17 cellular contexts compared by ENCODE assay signal in genomic region chr10:11548763-11549089, GRCh38.
"Had no signal": no experiment of that assay in that cellular context is flagged by ENCODE, and none has a peak within 500 bp of the region (broad histone marks: within the 10 kb centered on the region; RNA-seq: fewer than 3 reads in every experiment).

No MANE protein-coding gene starts in this region.

- H3K27ac Mint-ChIP-seq: activated T-helper 17 cell treated with anti-CD3 and anti-CD28 coated beads, Interleukin-2, amount 50 U/mL, for 72 hours; immature natural killer cell; progenitor cell of endocrine pancreas had no signal

- H3K9me3 ChIP-seq: gastrocnemius medialis, heart left ventricle, right atrium auricular region, stomach, testis, upper lobe of right lung had no signal

- H3K36me3 ChIP-seq: gastrocnemius medialis, heart left ventricle, right atrium auricular region, stomach, upper lobe of right lung had no signal

- H3K9me3 Mint-ChIP-seq: activated T-helper 17 cell treated with anti-CD3 and anti-CD28 coated beads, Interleukin-2, amount 50 U/mL, for 72 hours; immature natural killer cell; nephron had no signal

- ATAC-seq: activated CD4-positive, CD25-positive, alpha-beta regulatory T cell treated with anti-CD3 and anti-CD28 coated beads, Interleukin-2, amount 50 U/mL, for 24 hours; activated T-helper 17 cell treated with anti-CD3 and anti-CD28 coated beads, Interleukin-2, amount 50 U/mL, for 72 hours; gastrocnemius medialis; heart left ventricle; upper lobe of right lung had no signal

- H3K27me3 ChIP-seq: gastrocnemius medialis, heart left ventricle, right atrium auricular region, stomach, testis, upper lobe of right lung had no signal

- H3K36me3 Mint-ChIP-seq: immature natural killer cell had no signal

- H3K4me1 ChIP-seq: gastrocnemius medialis, testis had no signal

- DNase-seq: activated CD4-positive, alpha-beta T cell treated with anti-CD3 and anti-CD28 coated beads, Interleukin-2, amount 50 U/mL, for 1 hour; activated naive CD4-positive, alpha-beta T cell treated with Interleukin-2 at 50 U/mL for 16 hours; dermis blood vessel endothelial cell; gastrocnemius medialis; heart left ventricle; immature natural killer cell; mesendoderm; occipital lobe; stomach; testis; upper lobe of right lung had no signal

- H3K27ac ChIP-seq: gastrocnemius medialis, heart left ventricle, right atrium auricular region, stomach, testis, upper lobe of right lung had no signal

- H3K27me3 Mint-ChIP-seq: progenitor cell of endocrine pancreas had no signal

- H3K4me3 Mint-ChIP-seq: activated T-helper 17 cell treated with anti-CD3 and anti-CD28 coated beads, Interleukin-2, amount 50 U/mL, for 72 hours; immature natural killer cell; nephron had no signal

- H3K4me3 ChIP-seq: gastrocnemius medialis, heart left ventricle, right atrium auricular region, smooth muscle cell, stomach, testis, upper lobe of right lung had no signal
